17 cellular contexts compared by ENCODE assay signal in genomic region chr21:38291875-38292274, GRCh38. TPM values are rescaled to one million over a fixed set of nuclear protein-coding genes. Genes with fewer than 3 reads are reported as not detected.
"Had no signal": no experiment of that assay in that cellular context is flagged by ENCODE, and none has a peak within 500 bp of the region (broad histone marks: within the 10 kb centered on the region; RNA-seq: fewer than 3 reads in every experiment).

No MANE protein-coding gene starts in this region.

- H3K27me3 ChIP-seq: transverse colon had no signal

- H3K4me3 Mint-ChIP-seq: activated naive CD4-positive, alpha-beta T cell treated with anti-CD3 and anti-CD28 coated beads for 36 hours; activated T-helper 17 cell treated with anti-CD3 and anti-CD28 coated beads, Interleukin-2, amount 50 U/mL, for 72 hours; neural crest cell; stimulated activated memory B cell treated with anti-CD40 and anti-IgM and Interleukin-4, amounts not matched to agents 10 μg/mL and 1 μg/mL and 100 μg/mL, for 72 hours; T-cell had no signal

- H3K9me3 Mint-ChIP-seq: activated naive CD4-positive, alpha-beta T cell treated with anti-CD3 and anti-CD28 coated beads for 36 hours; activated T-helper 17 cell treated with anti-CD3 and anti-CD28 coated beads, Interleukin-2, amount 50 U/mL, for 72 hours; neural crest cell; stimulated activated memory B cell treated with anti-CD40 and anti-IgM and Interleukin-4, amounts not matched to agents 10 μg/mL and 1 μg/mL and 100 μg/mL, for 72 hours; T-cell had no signal

- H3K4me1 ChIP-seq: parathyroid adenoma had no signal

- H3K4me3 ChIP-seq: transverse colon had no signal

- H3K27ac ChIP-seq: parathyroid adenoma, transverse colon had no signal

- ATAC-seq: activated T-helper 17 cell treated with anti-CD3 and anti-CD28 coated beads, Interleukin-2, amount 50 U/mL, for 72 hours; stimulated activated memory B cell treated with anti-CD40 and anti-IgM and Interleukin-4, amounts not matched to agents 10 μg/mL and 1 μg/mL and 100 μg/mL, for 72 hours; T-cell had no signal

- H3K9me3 ChIP-seq: transverse colon had no signal

- H3K27ac Mint-ChIP-seq: activated naive CD4-positive, alpha-beta T cell treated with anti-CD3 and anti-CD28 coated beads for 36 hours; activated T-helper 17 cell treated with anti-CD3 and anti-CD28 coated beads, Interleukin-2, amount 50 U/mL, for 72 hours; stimulated activated memory B cell treated with anti-CD40 and anti-IgM and Interleukin-4, amounts not matched to agents 10 μg/mL and 1 μg/mL and 100 μg/mL, for 72 hours; T-cell had no signal

- H3K4me1 Mint-ChIP-seq: activated T-helper 17 cell treated with anti-CD3 and anti-CD28 coated beads, Interleukin-2, amount 50 U/mL, for 72 hours; stimulated activated memory B cell treated with anti-CD40 and anti-IgM and Interleukin-4, amounts not matched to agents 10 μg/mL and 1 μg/mL and 100 μg/mL, for 72 hours had no signal

- DNase-seq: activated CD4-positive, alpha-beta T cell treated with anti-CD3 and anti-CD28 coated beads for 48 hours; activated naive CD4-positive, alpha-beta T cell treated with anti-CD3 and anti-CD28 coated beads for 36 hours; activated T-cell treated with anti-CD3 and anti-CD28 coated beads for 4 hours; dermis blood vessel endothelial cell; foreskin melanocyte; head of caudate nucleus; islet precursor cell; retina; small intestine; T-cell; transverse colon had no signal

- H3K36me3 Mint-ChIP-seq: stimulated activated memory B cell treated with anti-CD40 and anti-IgM and Interleukin-4, amounts not matched to agents 10 μg/mL and 1 μg/mL and 100 μg/mL, for 72 hours; T-cell had no signal

RNA-seq across cellular contexts. Expression of gene KCNJ15, which starts 35.1 kb away (rescaled TPM):
- total RNA-seq: cerebellum, SK-MEL-5 had no signal
